Comparison of ENCODE assay signal across 1 cellular context in genomic region chr10:117533507-117534281, GRCh38.
TF ChIP-seq lines count a peak whose summit lies in the region.

No MANE protein-coding gene starts in this region.

TF ChIP-seq in WTC11, 78 proteins besides CTCF, POLR2A, EP300 and RAD21 (continued from another document):
- TF ChIP-seq, protein P1, sequence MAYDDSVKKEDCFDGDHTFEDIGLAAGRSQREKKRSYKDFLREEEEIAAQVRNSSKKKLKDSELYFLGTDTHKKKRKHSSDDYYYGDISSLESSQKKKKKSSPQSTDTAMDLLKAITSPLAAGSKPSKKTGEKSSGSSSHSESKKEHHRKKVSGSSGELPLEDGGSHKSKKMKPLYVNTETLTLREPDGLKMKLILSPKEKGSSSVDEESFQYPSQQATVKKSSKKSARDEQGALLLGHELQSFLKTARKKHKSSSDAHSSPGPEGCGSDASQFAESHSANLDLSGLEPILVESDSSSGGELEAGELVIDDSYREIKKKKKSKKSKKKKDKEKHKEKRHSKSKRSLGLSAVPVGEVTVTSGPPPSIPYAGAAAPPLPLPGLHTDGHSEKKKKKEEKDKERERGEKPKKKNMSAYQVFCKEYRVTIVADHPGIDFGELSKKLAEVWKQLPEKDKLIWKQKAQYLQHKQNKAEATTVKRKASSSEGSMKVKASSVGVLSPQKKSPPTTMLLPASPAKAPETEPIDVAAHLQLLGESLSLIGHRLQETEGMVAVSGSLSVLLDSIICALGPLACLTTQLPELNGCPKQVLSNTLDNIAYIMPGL (CRISPR knock-in tag; IDR thresholded peaks at IDR 0.05), result no peak
- TF ChIP-seq CREM (CRISPR knock-in tag; IDR thresholded peaks at IDR 0.05), result no peak
- no peak for TF ChIP-seq GABPB1 (CRISPR knock-in tag; IDR thresholded peaks at IDR 0.05)
- TF ChIP-seq EMX1 (CRISPR knock-in tag; IDR thresholded peaks at IDR 0.05), result no peak
- no peak for TF ChIP-seq ZMAT4 (CRISPR knock-in tag; IDR thresholded peaks at IDR 0.05)
- no peak for TF ChIP-seq RORB (CRISPR knock-in tag; IDR thresholded peaks at IDR 0.05)
- TF ChIP-seq MYBL2 (CRISPR knock-in tag; IDR thresholded peaks at IDR 0.05), result no peak
- no peak for TF ChIP-seq SOX15 (CRISPR knock-in tag; IDR thresholded peaks at IDR 0.05)
- no peak for TF ChIP-seq ZNF219 (CRISPR knock-in tag; IDR thresholded peaks at IDR 0.05; ENCODE audit: borderline replicate concordance)
TF ChIP-seq in WTC11: peak in this region for 0.
